11 cellular contexts compared by ENCODE assay signal in the genomic region with DNA sequence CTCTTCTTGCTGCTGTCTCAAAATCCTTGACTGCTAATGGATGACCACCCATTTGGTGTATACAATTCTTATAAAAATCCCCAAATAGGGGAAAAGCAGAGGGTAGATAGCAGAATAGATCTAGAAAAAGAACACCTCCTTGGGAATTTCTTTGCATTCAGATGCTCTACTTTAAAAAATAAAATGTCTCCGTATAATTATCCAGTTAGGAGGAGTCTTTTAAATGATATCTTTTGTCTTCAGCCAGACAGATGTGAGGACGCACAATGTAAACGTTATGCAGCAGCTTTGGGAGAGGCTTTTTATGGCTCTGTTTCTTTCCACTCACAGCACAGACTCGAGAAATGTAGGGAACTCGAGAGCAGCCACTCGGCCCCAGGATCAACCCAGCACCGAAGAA.
"Had no signal": no experiment of that assay in that cellular context is flagged by ENCODE, and none has a peak within 500 bp of the region (broad histone marks: within the 10 kb centered on the region; RNA-seq: fewer than 3 reads in every experiment).

No MANE protein-coding gene starts in this region.

- H3K9me3 ChIP-seq: left ventricle myocardium inferior, uterus had no signal

- H3K4me3 ChIP-seq: left ventricle myocardium inferior, uterus had no signal

- DNase-seq: activated CD8-positive, alpha-beta memory T cell treated with anti-CD3 and anti-CD28 coated beads, Interleukin-2, amount 10 ng/mL, durations not matched to agents 7 days and 5 days; activated effector memory CD4-positive, alpha-beta T cell treated with anti-CD3 and anti-CD28 coated beads, Interleukin-2, amount 50 U/mL, for 16 hours; activated T-cell treated with anti-CD3 and anti-CD28 coated beads, Interleukin-2, amount 50 U/mL, for 24 hours; amygdala; left ventricle myocardium inferior; naive B cell; right cardiac atrium; stimulated activated CD4-positive, alpha-beta T cell treated with anti-CD3 and anti-CD28 coated beads, Interleukin-2, amount 100 ng/mL, for 24 hours; stimulated activated naive CD4-positive, alpha-beta T cell; T-helper 17 cell; uterus had no signal

- H3K27ac ChIP-seq: left ventricle myocardium inferior, uterus had no signal

- H3K4me1 ChIP-seq: uterus had no signal

- ATAC-seq: activated CD8-positive, alpha-beta memory T cell treated with anti-CD3 and anti-CD28 coated beads, Interleukin-2, amount 10 ng/mL, durations not matched to agents 7 days and 5 days; right cardiac atrium; T-helper 17 cell had no signal

- H3K36me3 ChIP-seq: left ventricle myocardium inferior, uterus had no signal
